21 cellular contexts compared by ENCODE assay signal in the genomic region with DNA sequence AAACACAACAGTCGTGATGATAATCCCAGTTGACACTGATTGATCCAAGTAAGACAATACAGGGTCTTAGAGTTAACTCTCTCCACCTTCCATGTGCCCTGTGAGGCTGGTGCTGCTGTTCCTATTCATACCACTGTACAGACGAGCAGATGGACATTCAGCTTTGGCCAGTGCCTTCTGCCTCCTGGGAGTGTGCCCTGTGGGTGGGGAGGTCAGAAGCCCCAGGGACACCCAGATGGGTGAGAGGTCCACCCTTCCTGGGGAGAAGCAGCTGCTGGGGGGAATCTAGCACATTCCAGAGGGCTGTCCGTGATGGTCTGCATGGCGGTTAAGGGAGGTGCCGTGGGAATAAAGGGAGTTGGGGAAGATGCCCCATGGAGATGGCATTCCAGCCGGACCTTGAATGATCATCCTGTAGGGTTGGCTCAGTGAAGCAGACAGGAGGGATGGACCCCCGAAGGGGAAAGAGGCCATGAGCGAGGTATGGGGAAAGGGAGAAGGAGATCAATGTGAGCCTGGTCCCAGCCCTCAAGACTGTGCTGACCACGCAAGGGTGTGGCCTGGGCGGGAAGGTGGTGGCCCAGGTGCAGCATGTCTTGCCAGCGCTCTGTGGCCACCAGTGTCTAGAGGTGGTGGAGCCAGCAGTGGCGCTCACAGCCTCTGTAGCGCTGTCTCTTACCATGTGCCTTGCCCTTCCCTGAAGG.
"Had no signal": no experiment of that assay in that cellular context is flagged by ENCODE, and none has a peak within 500 bp of the region (broad histone marks: within the 10 kb centered on the region; RNA-seq: fewer than 3 reads in every experiment).

No MANE protein-coding gene starts in this region.

- H3K4me3 Mint-ChIP-seq: activated T-helper 1 cell treated with anti-CD3 and anti-CD28 coated beads, Interleukin-12 subunit alpha, Interleukin-12 subunit beta, Interleukin-2, Interleukin-4 antibody, amounts not matched to agents 30 ng/mL and 10 ng/mL and 1 ng/mL, durations not matched to agents 14 hours and 24 hours and 36 hours; naive B cell; neural progenitor cell; T-cell had no signal

- H3K4me2 ChIP-seq: neural progenitor cell had no signal

- H3K79me2 ChIP-seq: parathyroid adenoma had no signal

- H3K9me3 Mint-ChIP-seq: activated naive CD4-positive, alpha-beta T cell treated with anti-CD3 and anti-CD28 coated beads, Interleukin-2, amount 50 U/mL, for 72 hours; activated T-helper 1 cell treated with anti-CD3 and anti-CD28 coated beads, Interleukin-12 subunit alpha, Interleukin-12 subunit beta, Interleukin-2, Interleukin-4 antibody, amounts not matched to agents 30 ng/mL and 10 ng/mL and 1 ng/mL, durations not matched to agents 14 hours and 24 hours and 36 hours; naive B cell; neural progenitor cell had no signal

- H3K4me3 ChIP-seq: adrenal gland, dorsolateral prefrontal cortex, lung, neural progenitor cell, tibial artery had no signal

- H3K27me3 ChIP-seq: adrenal gland, dorsolateral prefrontal cortex, foreskin keratinocyte, neural progenitor cell, tibial artery had no signal

- H3K36me3 Mint-ChIP-seq: activated naive CD4-positive, alpha-beta T cell treated with anti-CD3 and anti-CD28 coated beads, Interleukin-2, amount 50 U/mL, for 72 hours; naive B cell; T-cell had no signal

- H3K27ac Mint-ChIP-seq: activated naive CD4-positive, alpha-beta T cell treated with anti-CD3 and anti-CD28 coated beads, Interleukin-2, amount 50 U/mL, for 72 hours; activated T-helper 1 cell treated with anti-CD3 and anti-CD28 coated beads, Interleukin-12 subunit alpha, Interleukin-12 subunit beta, Interleukin-2, Interleukin-4 antibody, amounts not matched to agents 30 ng/mL and 10 ng/mL and 1 ng/mL, durations not matched to agents 14 hours and 24 hours and 36 hours; naive B cell; neural progenitor cell; T-cell had no signal

- H3K9me3 ChIP-seq: adrenal gland, tibial artery had no signal

- H2AFZ ChIP-seq: neural progenitor cell, parathyroid adenoma had no signal

- H3K36me3 ChIP-seq: adrenal gland, neural progenitor cell, tibial artery had no signal

- H3K4me1 ChIP-seq: foreskin keratinocyte, neural progenitor cell, parathyroid adenoma, tibial artery had no signal

- H3K27ac ChIP-seq: foreskin keratinocyte, neural progenitor cell, parathyroid adenoma, tibial artery had no signal

- DNase-seq: activated CD4-positive, alpha-beta T cell treated with anti-CD3 and anti-CD28 coated beads for 48 hours; activated CD4-positive, CD25-positive, alpha-beta regulatory T cell; activated gamma-delta T cell treated with Interleukin-2 at 50 U/mL for 16 hours; activated T-cell treated with anti-CD3 and anti-CD28 coated beads for 4 hours; kidney; naive B cell; stimulated activated CD4-positive, alpha-beta T cell treated with anti-CD3 and anti-CD28 coated beads, Interleukin-12 subunit alpha, Interleukin-12 subunit beta, amount 100 ng/mL, for 4 hours; stimulated activated CD4-positive, alpha-beta T cell treated with anti-CD3 and anti-CD28 coated beads, Interleukin-2, amount 100 ng/mL, for 24 hours; stimulated activated naive CD4-positive, alpha-beta T cell treated with Interleukin-2 at 50 U/mL for 16 hours; T-cell had no signal

- H3K9ac ChIP-seq: neural progenitor cell, parathyroid adenoma had no signal

- H3K4me1 Mint-ChIP-seq: naive B cell, neural progenitor cell had no signal

- ATAC-seq: activated naive CD4-positive, alpha-beta T cell treated with anti-CD3 and anti-CD28 coated beads, Interleukin-2, amount 50 U/mL, for 72 hours; foreskin keratinocyte; left lobe of liver; SK-N-SH treated with all-trans-retinoic acid at 6 μM for 48 hours; T-cell had no signal
